Comparison of ENCODE assay signal across 1 cellular context in genomic region chr20:50115591-50116367, GRCh38.
TF ChIP-seq lines count a peak whose summit lies in the region.

No MANE protein-coding gene starts in this region.

TF ChIP-seq in HepG2, 621 proteins besides CTCF, POLR2A, EP300 and RAD21 (continued from another document and continues in another):
- TF ChIP-seq ZHX1 (CRISPR knock-in tag; IDR thresholded peaks at IDR 0.05; ENCODE audit: low read depth): peak; percentile 89
- TF ChIP-seq KLF12 (CRISPR knock-in tag; IDR thresholded peaks at IDR 0.05; ENCODE audit: borderline replicate concordance): no peak
- TF ChIP-seq ZNF614 (CRISPR knock-in tag; IDR thresholded peaks at IDR 0.05; ENCODE audit: borderline replicate concordance): peak; percentile 84; the same call in 1 of the 2 replicates
- no peak for TF ChIP-seq ZNF343 (CRISPR knock-in tag; IDR thresholded peaks at IDR 0.05)
- TF ChIP-seq HMGA1 (CRISPR knock-in tag; conservative IDR thresholded peaks at IDR 0.05): no peak
- TF ChIP-seq HOXA7 (CRISPR knock-in tag; IDR thresholded peaks at IDR 0.05): no peak
- no peak; the same call in 1 of the 2 replicates for TF ChIP-seq HMG20B (CRISPR knock-in tag; conservative IDR thresholded peaks at IDR 0.05)
- TF ChIP-seq ZNF552 (CRISPR knock-in tag; IDR thresholded peaks at IDR 0.05; ENCODE audit: borderline replicate concordance): no peak
- no peak for TF ChIP-seq MTA3 (CRISPR knock-in tag; IDR thresholded peaks at IDR 0.05)
- peak; percentile 58; the same call in 1 of the 2 replicates for TF ChIP-seq ZNF775 (CRISPR knock-in tag; IDR thresholded peaks at IDR 0.05; ENCODE audit: borderline replicate concordance)
- TF ChIP-seq TFE3 (CRISPR knock-in tag; IDR thresholded peaks at IDR 0.05): peak; percentile 76
- TF ChIP-seq ZNF317 (CRISPR knock-in tag; IDR thresholded peaks at IDR 0.05): no peak; the same call in 1 of the 2 replicates
- TF ChIP-seq DBP (CRISPR knock-in tag; IDR thresholded peaks at IDR 0.05; ENCODE audit: not compliant biosample characterization): peak; percentile 56
- TF ChIP-seq PREB (CRISPR knock-in tag; IDR thresholded peaks at IDR 0.05): no peak
- no peak for TF ChIP-seq ZNF570 (CRISPR knock-in tag; IDR thresholded peaks at IDR 0.05; ENCODE audit: borderline replicate concordance)
- 0 out of 2 replicates have a peak, but pooled peaks have one; percentile 68 for TF ChIP-seq ZBTB7B (CRISPR knock-in tag; IDR thresholded peaks at IDR 0.05)
- TF ChIP-seq CHD4 (IDR thresholded peaks at IDR 0.05; ENCODE audit: borderline replicate concordance, low read length): no peak
- no peak for TF ChIP-seq ZNF883 (CRISPR knock-in tag; IDR thresholded peaks at IDR 0.05; ENCODE audit: not compliant biosample characterization)
- no peak; the same call in 1 of the 2 replicates for TF ChIP-seq ZNF337 (CRISPR knock-in tag; IDR thresholded peaks at IDR 0.05; ENCODE audit: borderline replicate concordance, low read depth)
- TF ChIP-seq MIER3 (CRISPR knock-in tag; IDR thresholded peaks at IDR 0.05; ENCODE audit: borderline replicate concordance): peak; percentile 56; the same call in 1 of the 2 replicates
- TF ChIP-seq MBNL3 (CRISPR knock-in tag; conservative IDR thresholded peaks at IDR 0.05): no peak
- TF ChIP-seq ZNF784 (CRISPR knock-in tag; IDR thresholded peaks at IDR 0.05; ENCODE audit: borderline replicate concordance): no peak
- TF ChIP-seq DPF2 (CRISPR knock-in tag; IDR thresholded peaks at IDR 0.05; ENCODE audit: borderline replicate concordance, low read depth): no peak
- TF ChIP-seq ZNF232 (CRISPR knock-in tag; IDR thresholded peaks at IDR 0.05; ENCODE audit: borderline replicate concordance): peak; percentile 53; the same call in 1 of the 2 replicates
- TF ChIP-seq AFF4 (CRISPR knock-in tag; IDR thresholded peaks at IDR 0.05): no peak; the same call in 1 of the 2 replicates
- TF ChIP-seq ZNF605 (CRISPR knock-in tag; IDR thresholded peaks at IDR 0.05): peak; percentile 79; the same call in 1 of the 2 replicates
- TF ChIP-seq SOX13 (IDR thresholded peaks at IDR 0.05): no peak
- peak in 1 of 2 experiments; percentile 37; a peak in 1 of 4 replicates for TF ChIP-seq SOX13 (CRISPR knock-in tag; conservative IDR thresholded peaks at IDR 0.05 in 1 of 2, IDR thresholded peaks at IDR 0.05 in 1 of 2)
- TF ChIP-seq NFKBIZ (CRISPR knock-in tag; IDR thresholded peaks at IDR 0.05): no peak
- TF ChIP-seq E2F2 (CRISPR knock-in tag; IDR thresholded peaks at IDR 0.05; ENCODE audit: borderline replicate concordance): peak; percentile 87; the same call in 1 of the 2 replicates
- TF ChIP-seq USF2 (IDR thresholded peaks at IDR 0.05; ENCODE audit: low read depth, low read length): no peak
- peak; percentile 27; the same call in 1 of the 2 replicates for TF ChIP-seq USF2 (CRISPR knock-in tag; IDR thresholded peaks at IDR 0.05; ENCODE audit: borderline replicate concordance)
- TF ChIP-seq IKZF1 (IDR thresholded peaks at IDR 0.05): no peak
- TF ChIP-seq ZFP91 (CRISPR knock-in tag; IDR thresholded peaks at IDR 0.05; ENCODE audit: borderline replicate concordance): peak; percentile 46; the same call in 1 of the 2 replicates
- no peak for TF ChIP-seq ZFP90 (CRISPR knock-in tag; IDR thresholded peaks at IDR 0.05; ENCODE audit: borderline replicate concordance)
- TF ChIP-seq ZFP41 (CRISPR knock-in tag; IDR thresholded peaks at IDR 0.05; ENCODE audit: borderline replicate concordance): no peak
- TF ChIP-seq ZNF567 (CRISPR knock-in tag; IDR thresholded peaks at IDR 0.05; ENCODE audit: borderline replicate concordance): no peak
- TF ChIP-seq ZNF660 (CRISPR knock-in tag; IDR thresholded peaks at IDR 0.05; ENCODE audit: borderline replicate concordance, low read depth): no peak
- peak; percentile 78; the same call in 1 of the 2 replicates for TF ChIP-seq MEIS1 (CRISPR knock-in tag; IDR thresholded peaks at IDR 0.05; ENCODE audit: borderline replicate concordance)
- TF ChIP-seq ATAD3A (CRISPR knock-in tag; IDR thresholded peaks at IDR 0.05): no peak
- TF ChIP-seq SIX1 (CRISPR knock-in tag; IDR thresholded peaks at IDR 0.05; ENCODE audit: borderline replicate concordance): no peak; the same call in none of the 2 replicates
- TF ChIP-seq ARNT (IDR thresholded peaks at IDR 0.05): no peak
- TF ChIP-seq GPBP1L1 (CRISPR knock-in tag; IDR thresholded peaks at IDR 0.05): no peak
- peak; percentile 60 for TF ChIP-seq POGZ (CRISPR knock-in tag; IDR thresholded peaks at IDR 0.05)
- TF ChIP-seq ZNF746 (CRISPR knock-in tag; IDR thresholded peaks at IDR 0.05): no peak
- TF ChIP-seq ZNF451 (CRISPR knock-in tag; IDR thresholded peaks at IDR 0.05): no peak; the same call in 1 of the 2 replicates
